18 cellular contexts compared by ENCODE assay signal in the genomic region with DNA sequence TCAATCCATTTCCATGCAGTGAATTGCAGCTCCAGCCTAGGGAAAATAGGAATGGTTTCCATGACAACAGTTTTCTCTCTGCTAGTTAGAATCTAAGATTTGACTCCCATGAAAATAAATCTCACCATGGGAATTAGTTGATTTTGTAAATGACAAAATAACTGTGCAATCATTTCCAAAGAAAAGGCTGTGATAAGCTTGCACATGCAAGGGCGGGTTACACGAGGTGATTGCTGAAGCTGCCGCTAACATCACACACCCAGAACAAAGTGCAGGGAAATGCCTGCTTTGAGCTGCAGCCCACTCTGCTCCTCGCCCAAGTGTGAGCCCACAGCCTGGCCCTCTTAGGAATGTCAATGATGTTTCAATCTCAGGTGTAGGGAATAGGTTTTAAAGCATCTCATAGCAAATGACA.
"Had no signal": no experiment of that assay in that cellular context is flagged by ENCODE, and none has a peak within 500 bp of the region (broad histone marks: within the 10 kb centered on the region; RNA-seq: fewer than 3 reads in every experiment).

No MANE protein-coding gene starts in this region.

- H3K4me3 ChIP-seq: adrenal gland, cardiac muscle cell, heart right ventricle, neural progenitor cell, pancreas, spleen, tibial nerve had no signal

- H3K4me1 Mint-ChIP-seq: activated CD4-positive, alpha-beta T cell treated with anti-CD3 and anti-CD28 coated beads for 36 hours; immature natural killer cell had no signal

- H3K4me3 Mint-ChIP-seq: activated CD4-positive, alpha-beta T cell treated with anti-CD3 and anti-CD28 coated beads for 36 hours; immature natural killer cell; neural progenitor cell; T-helper 2 cell treated with Interferon-gamma antibody and Interleukin-4, amounts not matched to agents 5 μg/mL and 100 μg/mL, for 36 hours had no signal

- H3K4me1 ChIP-seq: adrenal gland, foreskin keratinocyte, heart right ventricle, pancreas, tibial nerve had no signal

- H3K27me3 ChIP-seq: adrenal gland, cardiac muscle cell, heart right ventricle, neural progenitor cell, pancreas, spleen, tibial nerve had no signal

- H3K27ac Mint-ChIP-seq: activated CD4-positive, alpha-beta T cell treated with anti-CD3 and anti-CD28 coated beads for 36 hours; activated naive CD4-positive, alpha-beta T cell treated with anti-CD3 and anti-CD28 coated beads, Interleukin-2, amount 50 U/mL, for 72 hours; immature natural killer cell; neural progenitor cell; T-helper 2 cell treated with Interferon-gamma antibody and Interleukin-4, amounts not matched to agents 5 μg/mL and 100 μg/mL, for 36 hours had no signal

- H3K36me3 Mint-ChIP-seq: activated naive CD4-positive, alpha-beta T cell treated with anti-CD3 and anti-CD28 coated beads, Interleukin-2, amount 50 U/mL, for 72 hours; immature natural killer cell; neural progenitor cell had no signal

- H3K9me3 ChIP-seq: adrenal gland, heart right ventricle, pancreas, spleen, tibial nerve had no signal

- H2AFZ ChIP-seq: neural progenitor cell had no signal

- DNase-seq: activated CD4-positive, alpha-beta T cell treated with anti-CD3 and anti-CD28 coated beads for 36 hours; activated CD4-positive, alpha-beta T cell treated with anti-CD3 and anti-CD28 coated beads, Interleukin-2, amount 50 U/mL, for 48 hours; activated gamma-delta T cell treated with Interleukin-2 at 50 U/mL for 16 hours; adrenal gland; foreskin keratinocyte; heart right ventricle; immature natural killer cell; kidney glomerular epithelial cell; left ventricle myocardium superior; pancreas; spleen; stimulated activated CD8-positive, alpha-beta memory T cell treated with anti-CD3 and anti-CD28 coated beads, Interleukin-4, amount 100 ng/mL, for 48 hours; stimulated activated naive CD4-positive, alpha-beta T cell treated with Interleukin-2 at 50 U/mL for 16 hours had no signal

- ATAC-seq: activated CD4-positive, alpha-beta T cell treated with anti-CD3 and anti-CD28 coated beads for 36 hours; activated naive CD4-positive, alpha-beta T cell treated with anti-CD3 and anti-CD28 coated beads, Interleukin-2, amount 50 U/mL, for 72 hours; foreskin keratinocyte; heart right ventricle; left ventricle myocardium superior; pancreas had no signal

- H3K27ac ChIP-seq: adrenal gland, cardiac muscle cell, foreskin keratinocyte, heart right ventricle, neural progenitor cell, pancreas, spleen, tibial nerve had no signal

- H3K4me2 ChIP-seq: neural progenitor cell had no signal

- H3K36me3 ChIP-seq: adrenal gland, cardiac muscle cell, heart right ventricle, neural progenitor cell, pancreas, spleen, tibial nerve had no signal

- H3K9me3 Mint-ChIP-seq: activated naive CD4-positive, alpha-beta T cell treated with anti-CD3 and anti-CD28 coated beads, Interleukin-2, amount 50 U/mL, for 72 hours; immature natural killer cell; neural progenitor cell; T-helper 2 cell treated with Interferon-gamma antibody and Interleukin-4, amounts not matched to agents 5 μg/mL and 100 μg/mL, for 36 hours had no signal
